21 cellular contexts compared by ENCODE assay signal in genomic region chr1:232416026-232416568, GRCh38.
A peak's percentile ranks its signal among the peaks of the same experiment; 100 is the strongest.
DNase-seq lines count a peak whose midpoint lies in the region; ATAC-seq and TF ChIP-seq lines count a peak whose summit lies in the region.
"Had no signal": no experiment of that assay in that cellular context is flagged by ENCODE, and none has a peak within 500 bp of the region (broad histone marks: within the 10 kb centered on the region; RNA-seq: fewer than 3 reads in every experiment).

No MANE protein-coding gene starts in this region.

- H3K9me2 ChIP-seq in GM23248 (ENCODE audit: insufficient read depth) (no peaks in the 10 kb centered on the region), PC-3 (replicated peaks; ENCODE audit: low read length) (no peaks in the 10 kb centered on the region)

- no peaks in the 10 kb centered on the region for H3K36me3 Mint-ChIP-seq in activated T-helper 1 cell treated with anti-CD3 and anti-CD28 coated beads, Interleukin-12 subunit alpha, Interleukin-12 subunit beta, Interleukin-2, Interleukin-4 antibody, amounts not matched to agents 30 ng/mL and 10 ng/mL and 1 ng/mL, durations not matched to agents 14 hours and 24 hours and 36 hours (ENCODE audit: low read depth)
- H3K36me3 Mint-ChIP-seq: CD8-positive, alpha-beta T cell had no signal

- intact Hi-C loops in PC-3 (cut with micrococcal nuclease): no loop called here
- intact Hi-C loops in activated T-helper 1 cell treated with anti-CD3 and anti-CD28 coated beads, Interleukin-12 subunit alpha, Interleukin-12 subunit beta, Interleukin-2, Interleukin-4 antibody, amounts not matched to agents 30 ng/mL and 10 ng/mL and 1 ng/mL, durations not matched to agents 14 hours and 24 hours and 36 hours (cut with micrococcal nuclease): no loop called here
- intact Hi-C loops in spleen (cut with DNase I; ENCODE audit: low total_unique reads): no loop called here

- in situ Hi-C loops in GM23248 (cut with MboI): no loop called here

- H4K20me1 ChIP-seq in GM23248 (ENCODE audit: insufficient read depth) (no peaks in the 10 kb centered on the region), PC-3 (ENCODE audit: low read length) (no peaks in the 10 kb centered on the region)

- H3F3A ChIP-seq in GM23248 (ENCODE audit: insufficient read depth): no peaks in the 10 kb centered on the region
- no peaks in the 10 kb centered on the region for H3F3A ChIP-seq in PC-3 (ENCODE audit: low read length, unreplicated experiment)

- H3K4me1 ChIP-seq in GM23248 (ENCODE audit: insufficient read depth) (no peaks in the 10 kb centered on the region; the same call in 1 of the 2 replicates), PC-3 (ENCODE audit: insufficient read depth, low read length) (peaks cover 16% of the 10 kb centered on the region), spleen (no peaks in the 10 kb centered on the region)
- H3K4me1 ChIP-seq: right atrium auricular region had no signal

- no peak overlapping the region for H3K4me2 ChIP-seq in GM23248 (ENCODE audit: unreplicated experiment)
- H3K4me2 ChIP-seq in PC-3 (ENCODE audit: low read length): peak overlapping the region; percentile 13; the same call in 1 of the 2 replicates

- no peak overlapping the region for H3K27ac Mint-ChIP-seq in activated T-helper 1 cell treated with anti-CD3 and anti-CD28 coated beads, Interleukin-12 subunit alpha, Interleukin-12 subunit beta, Interleukin-2, Interleukin-4 antibody, amounts not matched to agents 30 ng/mL and 10 ng/mL and 1 ng/mL, durations not matched to agents 14 hours and 24 hours and 36 hours
- H3K27ac Mint-ChIP-seq: activated T-helper 17 cell treated with anti-CD3 and anti-CD28 coated beads, Interleukin-2, amount 50 U/mL, for 72 hours; CD8-positive, alpha-beta T cell; effector memory CD8-positive, alpha-beta T cell had no signal

- H3K9me3 ChIP-seq in GM23248 (ENCODE audit: low read depth): no peaks in the 10 kb centered on the region
- no peaks in the 10 kb centered on the region for H3K9me3 ChIP-seq in PC-3 (ENCODE audit: low read length)
- H3K9me3 ChIP-seq in spleen: peaks cover 0 to under 1% (median 0%) of the 10 kb centered on the region in 8 donors
- H3K9me3 ChIP-seq: right atrium auricular region had no signal

- ATAC-seq in PC-3 (peak; percentile 86), GM18873 (IDR thresholded peaks at IDR 0.05; ENCODE audit: low FRiP score, unreplicated experiment) (no peak)
- ATAC-seq: activated CD4-positive, CD25-positive, alpha-beta regulatory T cell treated with anti-CD3 and anti-CD28 coated beads, Interleukin-2, amount 50 U/mL, for 24 hours; activated T-helper 17 cell treated with anti-CD3 and anti-CD28 coated beads, Interleukin-2, amount 50 U/mL, for 72 hours; CD8-positive, alpha-beta T cell; effector memory CD8-positive, alpha-beta T cell had no signal

- POLR2A ChIA-PET in PC-3 (lab: Charles Lee; ENCODE audit: unreplicated experiment): interaction anchor here (0.6 kb wide), 1 partner anchor 997 kb away, joined by 4 read pairs; no protein-coding TSS in a partner anchor

- TF ChIP-seq CTCF in PC-3 (conservative IDR thresholded peaks at IDR 0.05; ENCODE audit: low read depth, low read length): no peak
- TF ChIP-seq CTCF in spleen (IDR thresholded peaks at IDR 0.05 in 8 of 11, conservative IDR thresholded peaks at IDR 0.05 in 3 of 11): no peak

- no peaks in the 10 kb centered on the region for H3K9me3 Mint-ChIP-seq in activated T-helper 1 cell treated with anti-CD3 and anti-CD28 coated beads, Interleukin-12 subunit alpha, Interleukin-12 subunit beta, Interleukin-2, Interleukin-4 antibody, amounts not matched to agents 30 ng/mL and 10 ng/mL and 1 ng/mL, durations not matched to agents 14 hours and 24 hours and 36 hours
- H3K9me3 Mint-ChIP-seq: activated T-helper 17 cell treated with anti-CD3 and anti-CD28 coated beads, Interleukin-2, amount 50 U/mL, for 72 hours; CD8-positive, alpha-beta T cell; effector memory CD8-positive, alpha-beta T cell had no signal

- CTCF ChIA-PET in PC-3 (lab: Charles Lee): no interaction called here

- no peaks in the 10 kb centered on the region for H3K4me1 Mint-ChIP-seq in activated T-helper 1 cell treated with anti-CD3 and anti-CD28 coated beads, Interleukin-12 subunit alpha, Interleukin-12 subunit beta, Interleukin-2, Interleukin-4 antibody, amounts not matched to agents 30 ng/mL and 10 ng/mL and 1 ng/mL, durations not matched to agents 14 hours and 24 hours and 36 hours (ENCODE audit: low read depth)
- H3K4me1 Mint-ChIP-seq: activated T-helper 17 cell treated with anti-CD3 and anti-CD28 coated beads, Interleukin-2, amount 50 U/mL, for 72 hours had no signal

- no peak for TF ChIP-seq POLR2A in spleen (IDR thresholded peaks at IDR 0.05)

- no TSS peak for BruUV-seq in PC-3 (replicated peaks; lab: Mats Ljungman, UMichigan)

- no peak overlapping the region for H2AFZ ChIP-seq in GM23248
- H2AFZ ChIP-seq in PC-3 (ENCODE audit: low read length): no peak overlapping the region

- H3K27me3 ChIP-seq in GM23248 (replicated peaks; ENCODE audit: insufficient read depth): no peaks in the 10 kb centered on the region
- no peaks in the 10 kb centered on the region for H3K27me3 ChIP-seq in PC-3 (ENCODE audit: low read length)
- no peaks in the 10 kb centered on the region for H3K27me3 ChIP-seq in spleen (replicated peaks in 1 of 7)
- H3K27me3 ChIP-seq: right atrium auricular region had no signal

- H3K27ac ChIP-seq in GM23248 (no peak overlapping the region), PC-3 (ENCODE audit: low read length) (no peak overlapping the region), spleen (no peak overlapping the region)
- H3K27ac ChIP-seq: right atrium auricular region had no signal

- no peak overlapping the region for H3K9ac ChIP-seq in GM23248
- no peak overlapping the region for H3K9ac ChIP-seq in PC-3 (ENCODE audit: low read length)

- DNase-seq in GM23248: peak; percentile 24
- peak; percentile 34 for DNase-seq in PC-3
- peak; percentile 10 for DNase-seq in dermis blood vessel endothelial cell
- peak; percentile 11 for DNase-seq in myocyte (ENCODE audit: low read depth)
- DNase-seq in stimulated activated CD8-positive, alpha-beta memory T cell treated with anti-CD3 and anti-CD28 coated beads, Interleukin-4, amount 100 ng/mL, for 48 hours: no peak
- DNase-seq in activated T-helper 1 cell treated with anti-CD3 and anti-CD28 coated beads, Interleukin-12 subunit alpha, Interleukin-12 subunit beta, Interleukin-2, Interleukin-4 antibody, amounts not matched to agents 30 ng/mL and 10 ng/mL and 1 ng/mL, durations not matched to agents 14 hours and 24 hours and 36 hours (ENCODE audit: low spot score): no peak
- no peak for DNase-seq in spleen
- DNase-seq: CD8-positive, alpha-beta T cell; central memory CD4-positive, alpha-beta T cell; effector memory CD8-positive, alpha-beta T cell; EL; H7; NCI-H1048; NCI-H2107; NCI-H526; nucleus accumbens; stimulated activated naive CD4-positive, alpha-beta T cell treated with Interleukin-2 at 50 U/mL for 16 hours had no signal

- H3K4me3 ChIP-seq in GM23248 (no peak overlapping the region), PC-3 (ENCODE audit: low read length) (no peak overlapping the region), spleen (no peak overlapping the region)
- H3K4me3 ChIP-seq: right atrium auricular region had no signal

- no peak overlapping the region for H3K4me3 Mint-ChIP-seq in activated T-helper 1 cell treated with anti-CD3 and anti-CD28 coated beads, Interleukin-12 subunit alpha, Interleukin-12 subunit beta, Interleukin-2, Interleukin-4 antibody, amounts not matched to agents 30 ng/mL and 10 ng/mL and 1 ng/mL, durations not matched to agents 14 hours and 24 hours and 36 hours
- H3K4me3 Mint-ChIP-seq: activated T-helper 17 cell treated with anti-CD3 and anti-CD28 coated beads, Interleukin-2, amount 50 U/mL, for 72 hours; CD8-positive, alpha-beta T cell; effector memory CD8-positive, alpha-beta T cell had no signal

- no peaks in the 10 kb centered on the region for H3K36me3 ChIP-seq in GM23248 (ENCODE audit: low read depth)
- no peaks in the 10 kb centered on the region for H3K36me3 ChIP-seq in PC-3 (ENCODE audit: low read depth, low read length)
- peaks cover 0 to 83% (median 5%) of the 10 kb centered on the region in 6 donors for H3K36me3 ChIP-seq in spleen

- WGBS in GM23248 (ENCODE audit: low coverage in 1 of 2, low lambda C conversion rate in 2 of 2, missing lambda C conversion rate in 2 of 2), 2 experiments: 58 to 64% methylated on average over 8 of the region's 8 CpGs
- 72 to 81% (median 74%) methylated on average over 6 to 8 of the region's 8 CpGs for WGBS in spleen, 5 donors

- H3K27me3 Mint-ChIP-seq in activated T-helper 1 cell treated with anti-CD3 and anti-CD28 coated beads, Interleukin-12 subunit alpha, Interleukin-12 subunit beta, Interleukin-2, Interleukin-4 antibody, amounts not matched to agents 30 ng/mL and 10 ng/mL and 1 ng/mL, durations not matched to agents 14 hours and 24 hours and 36 hours (ENCODE audit: insufficient read depth): peaks cover 4% of the 10 kb centered on the region
- H3K27me3 Mint-ChIP-seq: activated T-helper 17 cell treated with anti-CD3 and anti-CD28 coated beads, Interleukin-2, amount 50 U/mL, for 72 hours had no signal

- H3K79me2 ChIP-seq in GM23248 (ENCODE audit: insufficient read depth) (no peaks in the 10 kb centered on the region), PC-3 (ENCODE audit: low read length) (no peaks in the 10 kb centered on the region)

Comparison
In these comparisons a context has a peak if more than half of its experiments do, and no peak if none do; other contexts are left out.
1. DNase-seq: peak in GM23248 (single experiment), PC-3 (single experiment), dermis blood vessel endothelial cell (single experiment) and myocyte (single experiment); none in stimulated activated CD8-positive, alpha-beta memory T cell treated with anti-CD3 and anti-CD28 coated beads, Interleukin-4, amount 100 ng/mL, for 48 hours (single experiment), activated T-helper 1 cell treated with anti-CD3 and anti-CD28 coated beads, Interleukin-12 subunit alpha, Interleukin-12 subunit beta, Interleukin-2, Interleukin-4 antibody, amounts not matched to agents 30 ng/mL and 10 ng/mL and 1 ng/mL, durations not matched to agents 14 hours and 24 hours and 36 hours (single experiment) and spleen (single experiment).